In the genomic region with DNA sequence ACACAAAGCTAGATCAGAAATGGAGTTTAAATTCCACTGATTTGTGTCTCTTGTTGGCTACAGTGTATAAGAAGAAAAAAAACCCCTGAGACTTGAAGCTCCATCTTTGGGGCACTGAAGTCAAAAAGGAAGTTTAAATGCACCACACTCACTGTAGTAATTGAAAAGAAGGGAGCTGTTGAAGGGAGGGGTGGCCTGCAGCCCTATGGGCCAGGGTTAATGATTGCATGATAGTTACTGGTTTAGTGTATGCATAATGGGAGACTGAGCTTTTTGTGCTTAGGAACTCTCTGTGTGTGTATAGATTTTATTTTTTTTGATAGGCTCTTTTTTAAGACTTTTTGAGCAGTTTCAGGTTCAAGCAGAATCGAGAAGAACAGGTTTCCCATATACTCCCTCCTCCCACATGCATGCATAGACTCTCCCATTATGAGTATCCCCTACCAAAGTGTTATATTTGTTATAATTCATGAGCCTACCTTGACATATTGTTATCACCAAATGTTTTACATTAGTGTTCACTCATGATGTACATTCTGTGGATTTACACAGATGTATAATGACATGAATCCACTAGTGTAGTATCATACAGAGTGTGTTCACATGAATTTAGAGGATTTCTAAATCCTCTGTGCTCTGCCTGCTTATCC, we compare ENCODE assay signal across 38 cellular contexts.
"Had no signal": no experiment of that assay in that cellular context is flagged by ENCODE, and none has a peak within 500 bp of the region (broad histone marks: within the 10 kb centered on the region; RNA-seq: fewer than 3 reads in every experiment).

No MANE protein-coding gene starts in this region.

- H2AFZ ChIP-seq: PC-9 had no signal

- ATAC-seq: activated naive CD8-positive, alpha-beta T cell treated with anti-CD3 and anti-CD28 coated beads, Interleukin-2, amount 50 U/mL, for 24 hours; activated T-cell treated with anti-CD3 and anti-CD28 coated beads, Interleukin-2, amount 50 U/mL, for 4 hours; Right ventricle myocardium inferior; SK-N-SH treated with all-trans-retinoic acid at 6 μM for 48 hours had no signal

- H3K27ac ChIP-seq: brain microvascular endothelial cell, PC-9, RWPE1, VCaP had no signal

- H3K27ac Mint-ChIP-seq: activated B cell treated with CpG ODN at 0.5 μM for 24 hours; activated CD4-positive, alpha-beta T cell treated with anti-CD3 and anti-CD28 coated beads, Interleukin-2, amount 10 ng/mL, durations not matched to agents 24 days and 14 days; activated naive CD4-positive, alpha-beta T cell treated with anti-CD3 and anti-CD28 coated beads, Interleukin-2, amount 10 ng/mL, durations not matched to agents 7 days and 5 days; activated naive CD8-positive, alpha-beta T cell; activated naive CD8-positive, alpha-beta T cell treated with anti-CD3 and anti-CD28 coated beads, Interleukin-2, amount 50 U/mL, for 24 hours; activated T-helper 1 cell treated with anti-CD3 and anti-CD28 coated beads, Interleukin-12 subunit alpha, Interleukin-12 subunit beta, Interleukin-2, Interleukin-4 antibody, amounts not matched to agents 30 ng/mL and 10 ng/mL and 1 ng/mL, durations not matched to agents 14 hours and 24 hours and 36 hours had no signal

- H3K27me3 Mint-ChIP-seq: activated B cell treated with CpG ODN at 0.5 μM for 24 hours; activated CD4-positive, alpha-beta T cell treated with anti-CD3 and anti-CD28 coated beads, Interleukin-2, amount 10 ng/mL, durations not matched to agents 24 days and 14 days; activated naive CD4-positive, alpha-beta T cell treated with anti-CD3 and anti-CD28 coated beads, Interleukin-2, amount 10 ng/mL, durations not matched to agents 7 days and 5 days; activated naive CD8-positive, alpha-beta T cell; activated naive CD8-positive, alpha-beta T cell treated with anti-CD3 and anti-CD28 coated beads, Interleukin-2, amount 50 U/mL, for 24 hours had no signal

- H3K4me1 Mint-ChIP-seq: activated B cell treated with CpG ODN at 0.5 μM for 24 hours; activated naive CD4-positive, alpha-beta T cell treated with anti-CD3 and anti-CD28 coated beads, Interleukin-2, amount 10 ng/mL, durations not matched to agents 7 days and 5 days had no signal

- H3K4me3 Mint-ChIP-seq: activated B cell treated with CpG ODN at 0.5 μM for 24 hours; activated CD4-positive, alpha-beta T cell treated with anti-CD3 and anti-CD28 coated beads, Interleukin-2, amount 10 ng/mL, durations not matched to agents 24 days and 14 days; activated naive CD4-positive, alpha-beta T cell treated with anti-CD3 and anti-CD28 coated beads, Interleukin-2, amount 10 ng/mL, durations not matched to agents 7 days and 5 days; activated naive CD8-positive, alpha-beta T cell; activated naive CD8-positive, alpha-beta T cell treated with anti-CD3 and anti-CD28 coated beads, Interleukin-2, amount 50 U/mL, for 24 hours; activated T-cell treated with anti-CD3 and anti-CD28 coated beads, Interleukin-2, amount 50 U/mL, for 4 hours; activated T-helper 1 cell treated with anti-CD3 and anti-CD28 coated beads, Interleukin-12 subunit alpha, Interleukin-12 subunit beta, Interleukin-2, Interleukin-4 antibody, amounts not matched to agents 30 ng/mL and 10 ng/mL and 1 ng/mL, durations not matched to agents 14 hours and 24 hours and 36 hours had no signal

- FAIRE-seq: RCC 7860 had no signal

- DNase-seq: activated B cell treated with CpG ODN at 0.5 μM for 24 hours; activated CD4-positive, alpha-beta T cell treated with anti-CD3 and anti-CD28 coated beads, Interleukin-2, amount 10 ng/mL, durations not matched to agents 24 days and 14 days; activated CD4-positive, alpha-beta T cell treated with anti-CD3 and anti-CD28 coated beads, Interleukin-2, amount 50 U/mL, for 4 hours; activated CD4-positive, CD25-positive, alpha-beta regulatory T cell treated with anti-CD3 and anti-CD28 coated beads, Interleukin-2, amount 50 U/mL, for 72 hours; activated CD8-positive, alpha-beta memory T cell treated with anti-CD3 and anti-CD28 coated beads, Interleukin-2, amount 50 U/mL, for 4 hours; activated effector memory CD4-positive, alpha-beta T cell treated with Interleukin-2 at 50 U/mL for 16 hours; activated naive CD4-positive, alpha-beta T cell treated with anti-CD3 and anti-CD28 coated beads, Interleukin-2, amount 10 ng/mL, durations not matched to agents 7 days and 5 days; activated naive CD8-positive, alpha-beta T cell treated with anti-CD3 and anti-CD28 coated beads, Interleukin-2, amount 50 U/mL, for 24 hours; activated T-cell treated with anti-CD3 and anti-CD28 coated beads for 4 hours; activated T-cell treated with anti-CD3 and anti-CD28 coated beads, Interleukin-2, amount 50 U/mL, for 4 hours; amniotic stem cell; aorta; brain microvascular endothelial cell; central memory CD4-positive, alpha-beta T cell; Kasumi-1; KG1; MG63; NCI-H1048; NCI-H1105 treated with DMSO at 0.1 percent for 48 hours; NCI-H1436; NCI-H1694; NCI-H1930; NCI-H2081 treated with DMSO at 0.1 percent for 48 hours; NCI-H345; NCI-H524 treated with DMSO at 0.1 percent for 48 hours; PC-9; SIG-M5; SW 1271; T-helper 1 cell; T-helper 2 cell; T-helper 9 cell had no signal

- H3K36me3 ChIP-seq: brain microvascular endothelial cell had no signal

- H3K4me3 ChIP-seq: MG63, PC-9 had no signal

- H3K27me3 ChIP-seq: brain microvascular endothelial cell, MG63 had no signal

- H3K4me2 ChIP-seq: PC-9 had no signal
